15 cellular contexts compared by ENCODE assay signal in genomic region chr4:20512053-20512810, GRCh38.
DNase-seq lines count a peak whose midpoint lies in the region; ATAC-seq and FAIRE-seq lines count a peak whose summit lies in the region.
"Had no signal": no experiment of that assay in that cellular context is flagged by ENCODE, and none has a peak within 500 bp of the region (broad histone marks: within the 10 kb centered on the region; RNA-seq: fewer than 3 reads in every experiment).

No MANE protein-coding gene starts in this region.

- FAIRE-seq in GM19239 (lab: Jason Lieb, UNC): no peak
- FAIRE-seq: pancreas had no signal

- in situ Hi-C loops in G401 (cut with HindIII; ENCODE audit: low sequenced_read_pairs): no loop called here

- intact Hi-C loops in left colon (cut with DNase I, micrococcal nuclease): no loop called here

- DNase-seq in NCI-H1092 (lab: John Stamatoyannopoulos, UW) (peak; percentile 49), NCI-H2081 treated with DMSO at 0.1 percent for 48 hours (lab: John Stamatoyannopoulos, UW) (peak; percentile 82), SHP77 (lab: John Stamatoyannopoulos, UW) (peak; percentile 21 to 38), left colon (no peak), H4 (ENCODE audit: low spot score) (no peak), GM19239 (ENCODE audit: insufficient read length, low spot score) (no peak), G401 (ENCODE audit: low spot score) (no peak), SIG-M5 (lab: John Stamatoyannopoulos, UW) (no peak)
- DNase-seq: activated CD8-positive, alpha-beta memory T cell treated with anti-CD3 and anti-CD28 coated beads for 24 hours; effector memory CD8-positive, alpha-beta T cell; H9; hypothalamus; NCI-H446; pancreas had no signal

- peak; percentile 77 for ATAC-seq in left colon
- ATAC-seq: effector memory CD8-positive, alpha-beta T cell; WTC11 had no signal

Comparison
In these comparisons a context has a peak if more than half of its experiments do, and no peak if none do; other contexts are left out.
1. DNase-seq: peak in NCI-H1092 (single experiment), NCI-H2081 treated with DMSO at 0.1 percent for 48 hours (single experiment) and SHP77 (2 of 2); none in left colon (0 of 2), H4 (single experiment), GM19239 (single experiment), G401 (single experiment) and SIG-M5 (single experiment).